Comparison of ENCODE assay signal across 9 cellular contexts in the genomic region with DNA sequence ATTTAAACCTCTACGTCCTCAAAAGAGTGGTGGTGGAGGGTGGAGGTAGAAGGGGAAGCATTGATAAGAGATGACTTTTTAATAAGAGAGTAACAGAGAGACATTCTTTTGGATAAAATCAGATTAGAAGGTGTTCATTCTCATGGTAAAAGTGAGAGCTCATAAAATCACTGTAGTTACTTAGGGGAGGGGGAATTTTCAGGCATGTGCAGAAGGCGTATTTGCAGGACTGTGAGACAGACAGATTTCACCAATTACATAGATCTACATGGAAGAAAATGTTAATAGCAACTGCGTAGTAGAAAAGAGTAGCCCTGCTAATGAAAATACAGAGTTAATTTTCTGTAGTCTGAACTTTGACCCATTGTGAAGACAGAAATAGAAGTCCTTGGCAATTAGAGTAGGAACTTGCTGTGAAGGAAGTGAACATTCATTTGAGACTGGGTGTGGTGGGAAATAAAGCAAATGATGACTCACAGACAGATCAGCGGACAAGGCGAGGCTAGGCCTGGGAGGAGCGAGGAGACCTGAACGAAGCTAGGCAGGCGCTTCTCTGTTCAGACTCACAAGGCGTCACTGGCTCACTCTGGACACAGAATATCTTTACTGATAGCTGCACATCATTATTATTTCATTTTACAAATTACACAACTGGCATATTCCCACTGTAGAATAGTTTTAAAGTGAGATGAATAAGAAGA. TPM values are rescaled to one million over a fixed set of nuclear protein-coding genes. Genes with fewer than 3 reads are reported as not detected.
DNase-seq lines count a peak whose midpoint lies in the region; ATAC-seq, FAIRE-seq and TF ChIP-seq lines count a peak whose summit lies in the region.
"Had no signal": no experiment of that assay in that cellular context is flagged by ENCODE, and none has a peak within 500 bp of the region (broad histone marks: within the 10 kb centered on the region; RNA-seq: fewer than 3 reads in every experiment).

No MANE protein-coding gene starts in this region.

- H3K27ac ChIP-seq in left ventricle myocardium inferior (replicated peaks) (peak overlapping the region; percentile 82), smooth muscle cell (ENCODE audit: low read depth) (peak overlapping the region; percentile 57)

- TF ChIP-seq CTCF in NB4 (IDR thresholded peaks at IDR 0.05; ENCODE audit: low read depth, low read length) (no peak), left ventricle myocardium inferior (IDR thresholded peaks at IDR 0.05; ENCODE audit: borderline replicate concordance) (no peak), smooth muscle cell (IDR thresholded peaks at IDR 0.05; ENCODE audit: borderline replicate concordance, insufficient read depth, poor library complexity, severe bottlenecking) (no peak)

- no peak for FAIRE-seq in frontal cortex (lab: Jason Lieb, UNC)

- peak overlapping the region; percentile 22 for H2AFZ ChIP-seq in smooth muscle cell (ENCODE audit: low read depth)

- H3K27me3 ChIP-seq in left ventricle myocardium inferior (ENCODE audit: low read depth) (no peaks in the 10 kb centered on the region), smooth muscle cell (ENCODE audit: low read depth) (no peaks in the 10 kb centered on the region)

- H3K4me3 ChIP-seq in NB4 (ENCODE audit: low read depth, low read length) (no peak overlapping the region), left ventricle myocardium inferior (no peak overlapping the region), smooth muscle cell (no peak overlapping the region)

- no peaks in the 10 kb centered on the region for H3F3A ChIP-seq in smooth muscle cell (ENCODE audit: low read depth)

- DNase-seq in COLO829 (ENCODE audit: low spot score) (peak; percentile 86), NB4 (ENCODE audit: low read depth) (peak; percentile 85), left ventricle myocardium inferior (peak; percentile 54), smooth muscle cell (lab: John Stamatoyannopoulos, UW; ENCODE audit: unreplicated experiment) (no peak), frontal cortex (ENCODE audit: low spot score in 2 of 2) (no peak)
- DNase-seq in activated naive CD4-positive, alpha-beta T cell treated with Interleukin-2 at 50 U/mL for 16 hours = peak; percentile 50

- H3K4me2 ChIP-seq in smooth muscle cell = peak overlapping the region; percentile 19

- H3K9me3 ChIP-seq in left ventricle myocardium inferior (replicated peaks) (no peaks in the 10 kb centered on the region), smooth muscle cell (replicated peaks; ENCODE audit: low read depth) (no peaks in the 10 kb centered on the region)

- H3K4me1 ChIP-seq in left ventricle myocardium inferior (peaks cover 29% of the 10 kb centered on the region), smooth muscle cell (ENCODE audit: low read depth) (peaks cover 19% of the 10 kb centered on the region)

- H3K36me3 ChIP-seq in left ventricle myocardium inferior (no peaks in the 10 kb centered on the region), smooth muscle cell (ENCODE audit: low read depth) (no peaks in the 10 kb centered on the region)

- no peaks in the 10 kb centered on the region for H3K79me2 ChIP-seq in smooth muscle cell (ENCODE audit: low read depth)

- H3K9ac ChIP-seq in smooth muscle cell (ENCODE audit: low read depth) = no peak overlapping the region

- no peak for ATAC-seq in GM18505 (IDR thresholded peaks at IDR 0.05; ENCODE audit: unreplicated experiment)
- ATAC-seq in HG03469 (IDR thresholded peaks at IDR 0.05; ENCODE audit: unreplicated experiment) = no peak

- WGBS in smooth muscle cell (ENCODE audit: low lambda C conversion rate) = 32% methylated on average over 9 of the region's 9 CpGs

- no peak for TF ChIP-seq POLR2A in NB4 (IDR thresholded peaks at IDR 0.05; ENCODE audit: extremely low read depth, insufficient read length)
- no peak for TF ChIP-seq POLR2A in GM18505 (IDR thresholded peaks at IDR 0.05; ENCODE audit: borderline replicate concordance, extremely low read depth, insufficient read depth, insufficient read length)

- intact Hi-C loops in left ventricle myocardium inferior (cut with micrococcal nuclease) = loop anchor here (5.0 kb wide), 1 partner anchor 69 kb away; no protein-coding TSS in a partner anchor

- H4K20me1 ChIP-seq in smooth muscle cell (ENCODE audit: low read depth) = no peaks in the 10 kb centered on the region

RNA-seq across cellular contexts. Expression of a gene that starts 57.2 kb away (rescaled TPM):
- total RNA-seq in left ventricle myocardium inferior = not detected
- total RNA-seq in smooth muscle cell = not detected in 2 replicates
- not detected in 2 replicates for polyA plus RNA-seq in smooth muscle cell
- 0.41 TPM for total RNA-seq in frontal cortex
- total RNA-seq: glomerular endothelial cell had no signal

Comparison
In these comparisons a context has a peak if more than half of its experiments do, and no peak if none do; other contexts are left out.
1. DNase-seq: peak in COLO829 (single experiment), NB4 (single experiment), activated naive CD4-positive, alpha-beta T cell treated with Interleukin-2 at 50 U/mL for 16 hours (single experiment) and left ventricle myocardium inferior (single experiment); none in smooth muscle cell (single experiment) and frontal cortex (0 of 2).